1 cellular context compared by ENCODE assay signal in genomic region chr6:27177454-27178000, GRCh38.
A peak's percentile ranks its signal among the peaks of the same experiment; 100 is the strongest.
TF ChIP-seq lines count a peak whose summit lies in the region.

No MANE protein-coding gene starts in this region.

TF ChIP-seq in HEK293, 187 proteins besides CTCF, POLR2A, EP300 and RAD21 (continued from another document):
- TF ChIP-seq ZNF148 (tag by site-specific recombination; IDR thresholded peaks at IDR 0.05; ENCODE audit: borderline replicate concordance) (no peak), ZNF600 (tag by site-specific recombination; IDR thresholded peaks at IDR 0.05) (peak; percentile 66; the same call in 1 of the 2 replicates), ZFP37 (tag by site-specific recombination; IDR thresholded peaks at IDR 0.05) (peak; percentile 48; the same call in 1 of the 2 replicates), ZNF654 (tag by site-specific recombination; IDR thresholded peaks at IDR 0.05; ENCODE audit: low read depth) (peak; percentile 24), ZNF561 (tag by site-specific recombination; IDR thresholded peaks at IDR 0.05; ENCODE audit: borderline replicate concordance) (no peak)
